In the genomic region with DNA sequence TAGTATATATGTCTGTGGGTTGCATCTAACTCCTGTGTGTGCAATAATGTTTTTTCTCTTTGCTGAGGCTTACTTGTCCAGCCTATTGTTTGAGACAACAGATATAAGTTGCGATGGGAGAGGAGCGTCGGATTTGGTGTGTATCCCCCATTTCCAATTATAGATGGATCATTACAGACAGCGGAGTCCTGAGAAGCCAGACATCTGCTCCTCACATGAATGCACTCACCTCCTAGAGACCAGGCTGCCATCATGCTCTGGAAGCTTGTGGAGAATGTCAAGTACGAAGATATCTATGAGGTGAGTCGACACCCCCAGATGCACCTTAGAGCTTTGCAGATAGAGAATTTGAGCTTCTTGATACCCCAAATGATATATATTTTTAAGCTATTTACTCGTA, we compare ENCODE assay signal across 11 cellular contexts. TPM values are rescaled to one million over a fixed set of nuclear protein-coding genes. Genes with fewer than 3 reads are reported as not detected.
DNase-seq lines count a peak whose midpoint lies in the region; ATAC-seq and TF ChIP-seq lines count a peak whose summit lies in the region.
"Had no signal": no experiment of that assay in that cellular context is flagged by ENCODE, and none has a peak within 500 bp of the region (broad histone marks: within the 10 kb centered on the region; RNA-seq: fewer than 3 reads in every experiment).

A gene (plus strand): TSS at position 199 of the 400 bp plus-strand sequence. CDS start 21 bp downstream, at position 220.

- no peak for TF ChIP-seq EP300 in stomach (IDR thresholded peaks at IDR 0.05)

- intact Hi-C loops in mammary epithelial cell (cut with micrococcal nuclease) (loop anchor here (5.0 to 10.0 kb wide), 3 partner anchors 56 to 1036 kb away; no protein-coding TSS in a partner anchor), stomach (cut with DNase I; ENCODE audit: low total_unique reads) (loop anchor here (10.0 kb wide), 1 partner anchor 1136 kb away; no protein-coding TSS in a partner anchor)

- H3K27ac ChIP-seq in HUES64 (ENCODE audit: low read depth, low read length) (no peak within 1 kb of the TSS), mammary epithelial cell (ENCODE audit: insufficient read depth, low read depth, low read length) (no peak within 1 kb of the TSS), stomach (no peak within 1 kb of the TSS)

- no peaks in the 10 kb centered on the region for H4K20me1 ChIP-seq in mammary epithelial cell (ENCODE audit: insufficient read depth, low read length)

- TF ChIP-seq CTCF in mammary epithelial cell (conservative IDR thresholded peaks at IDR 0.05 in 1 of 2, IDR thresholded peaks at IDR 0.05 in 1 of 2; ENCODE audit: extremely low read depth in 1 of 2, insufficient read depth in 1 of 2, low read depth in 1 of 2, low read length in 2 of 2) (no peak), kidney epithelial cell (IDR thresholded peaks at IDR 0.05; ENCODE audit: insufficient read depth, low read length, poor library complexity, severe bottlenecking) (no peak), stomach (IDR thresholded peaks at IDR 0.05) (no peak)

- no peaks in the 10 kb centered on the region for H3K36me3 ChIP-seq in HUES64 (ENCODE audit: insufficient read depth, low read length)
- no peaks in the 10 kb centered on the region for H3K36me3 ChIP-seq in mammary epithelial cell (ENCODE audit: insufficient read depth, low read length)
- no peaks in the 10 kb centered on the region for H3K36me3 ChIP-seq in kidney epithelial cell (ENCODE audit: control insufficient read depth, insufficient read depth, low read length)
- H3K36me3 ChIP-seq in stomach = no peaks in the 10 kb centered on the region

- ATAC-seq in GM19463 (IDR thresholded peaks at IDR 0.05; ENCODE audit: unreplicated experiment) = no peak

- dilution Hi-C loops in mammary epithelial cell (cut with HindIII; ENCODE audit: low sequenced_read_pairs) = no loop called here

- H3K4me3 ChIP-seq in HUES64 (ENCODE audit: low read length) (peak within 1 kb of the TSS; percentile 40), mammary epithelial cell (replicated peaks in 1 of 3; ENCODE audit: insufficient read depth in 1 of 3, low read depth in 2 of 3, low read length in 3 of 3) (no peak within 1 kb of the TSS), kidney epithelial cell (ENCODE audit: low read depth, low read length) (peak within 1 kb of the TSS; percentile 52), stomach (peak within 1 kb of the TSS in 3 of 4 donors; percentile 28 to 54 (median 35))

- peaks cover 100% of the 10 kb centered on the region for H3K27me3 ChIP-seq in HUES64 (ENCODE audit: insufficient read depth, low read length)
- H3K27me3 ChIP-seq in mammary epithelial cell (ENCODE audit: insufficient read depth, low read length) = peaks cover 66% of the 10 kb centered on the region
- H3K27me3 ChIP-seq in kidney epithelial cell (ENCODE audit: control insufficient read depth, insufficient read depth, low read length) = peaks cover 32% of the 10 kb centered on the region
- peaks cover 23 to 94% (median 74%) of the 10 kb centered on the region in 3 donors for H3K27me3 ChIP-seq in stomach

- H3K79me2 ChIP-seq in mammary epithelial cell (ENCODE audit: insufficient read depth, low read length) = no peaks in the 10 kb centered on the region

- BruUV-seq in mammary epithelial cell (replicated peaks; lab: Mats Ljungman, UMichigan) = no TSS peak

- H3K4me1 ChIP-seq in HUES64 (ENCODE audit: insufficient read depth, low read length) = peaks cover 35% of the 10 kb centered on the region
- peaks cover 10% of the 10 kb centered on the region for H3K4me1 ChIP-seq in mammary epithelial cell (ENCODE audit: insufficient read depth, low read length)
- H3K4me1 ChIP-seq in stomach = peaks cover 11 to 41% (median 25%) of the 10 kb centered on the region in 4 donors

- 10% methylated on average over 7 of the region's 7 CpGs for WGBS in HUES64
- 11% methylated on average over 7 of the region's 7 CpGs for WGBS in mammary epithelial cell (ENCODE audit: low coverage, missing lambda C conversion rate)
- 8 to 18% (median 11%) methylated on average over 7 of the region's 7 CpGs for WGBS in stomach, 5 donors

- CTCF ChIA-PET in mammary epithelial cell (lab: Charles Lee; ENCODE audit: low non-redundant PET) = no interaction called here

- no peak for DNase-seq in mammary epithelial cell
- no peak for DNase-seq in kidney epithelial cell (ENCODE audit: low read depth)
- DNase-seq in stomach = no peak
- DNase-seq in stimulated activated CD4-positive, alpha-beta T cell treated with anti-CD3 and anti-CD28 coated beads, Interleukin-2, amount 100 ng/mL, for 24 hours = no peak
- no peak for DNase-seq in DMS53 (lab: John Stamatoyannopoulos, UW)
- DNase-seq: activated T-cell treated with anti-CD3 and anti-CD28 coated beads, Interleukin-2, amount 50 U/mL, for 24 hours; NCI-H524 treated with DMSO at 0.1 percent for 48 hours; Right ventricle myocardium superior; small intestine had no signal

- no peak for TF ChIP-seq POLR2A in stomach (IDR thresholded peaks at IDR 0.05)

- in situ Hi-C loops in mammary epithelial cell (cut with MboI; ENCODE audit: low sequenced_read_pairs in 2 of 2) = loop anchor here (10.0 to 25.0 kb wide), 3 partner anchors 536 to 944 kb away; no protein-coding TSS in a partner anchor

- H3K4me2 ChIP-seq in mammary epithelial cell (ENCODE audit: insufficient read depth, low read depth, low read length) = peak within 1 kb of the TSS; percentile 74

- H3K9ac ChIP-seq in HUES64 (ENCODE audit: low read depth, low read length) (peak within 1 kb of the TSS; percentile 45; the same call in 1 of the 2 replicates), mammary epithelial cell (ENCODE audit: insufficient read depth, low read length) (no peak within 1 kb of the TSS)

- peak within 1 kb of the TSS; percentile 61 for H2AFZ ChIP-seq in mammary epithelial cell (ENCODE audit: low read depth, low read length)

- no peaks in the 10 kb centered on the region for H3K9me3 ChIP-seq in HUES64 (ENCODE audit: insufficient read depth, low read depth, low read length)
- no peaks in the 10 kb centered on the region for H3K9me3 ChIP-seq in mammary epithelial cell (replicated peaks; ENCODE audit: insufficient read depth, low read length)
- H3K9me3 ChIP-seq in stomach = no peaks in the 10 kb centered on the region

RNA-seq across cellular contexts. Expression of the gene that starts here (rescaled TPM):
- 2.2 TPM for polyA plus RNA-seq in HUES64 (2013, experiment 1 of 2)
- polyA plus RNA-seq in HUES64 (2013, experiment 2 of 2) = 5.4 TPM
- total RNA-seq in mammary epithelial cell (1 to 10 TPM in 1 of 2 donors, under 1 TPM in 1; 0.21 to 2.0 TPM), kidney epithelial cell (0.14 and 0.42 TPM in 2 replicates), stomach (under 1 TPM in 1 of 5 donors, not detected in 4; under 0.01 TPM)
- polyA plus RNA-seq in mammary epithelial cell (not detected), stomach (1 to 10 TPM in 1 of 3 donors, not detected in 2; 1.9 TPM)
- not detected for polyA minus RNA-seq in mammary epithelial cell
- total RNA-seq: Right ventricle myocardium superior had no signal
- polyA plus RNA-seq: small intestine had no signal

Comparison
In these comparisons a context has a peak if more than half of its experiments do, and no peak if none do; other contexts are left out.
1. H3K4me3 ChIP-seq: peak in HUES64 (single experiment), kidney epithelial cell (single experiment) and stomach (3 of 4); none in mammary epithelial cell (0 of 3).